ENCODE assay signal across 15 cellular contexts in genomic region chr10:93873427-93874115, GRCh38. TPM values are rescaled to one million over a fixed set of nuclear protein-coding genes. Genes with fewer than 3 reads are reported as not detected.
DNase-seq lines count a peak whose midpoint lies in the region; FAIRE-seq and TF ChIP-seq lines count a peak whose summit lies in the region.
"Had no signal": no experiment of that assay in that cellular context is flagged by ENCODE, and none has a peak within 500 bp of the region (broad histone marks: within the 10 kb centered on the region; RNA-seq: fewer than 3 reads in every experiment).

No MANE protein-coding gene starts in this region.

- no peak overlapping the region for H2BK20ac ChIP-seq in H1 (ENCODE audit: low read length)

- H2BK12ac ChIP-seq in H1 (ENCODE audit: low read depth, low read length) = no peak overlapping the region

- CTCF ChIA-PET in H1 (lab: Charles Lee; ENCODE audit: partially characterized antibody) = interaction anchor here (0.5 to 1.5 kb wide), 4 partner anchors 14 to 128 kb away, joined by 3 to 9 read pairs (median 3); no protein-coding TSS in a partner anchor

- TF ChIP-seq RAD21 in H1 (IDR thresholded peaks at IDR 0.05 in 1 of 2, conservative IDR thresholded peaks at IDR 0.05 in 1 of 2; ENCODE audit: low read depth in 2 of 2, low read length in 2 of 2) = no peak

- TF ChIP-seq POLR2A in H1 (IDR thresholded peaks at IDR 0.05; ENCODE audit: control extremely low read depth in 1 of 2, low read depth in 2 of 2, low read length in 2 of 2) (no peak), vagina (IDR thresholded peaks at IDR 0.05) (no peak)

- no peak overlapping the region for H3K27ac ChIP-seq in H1 (ENCODE audit: low read depth, low read length)
- no peak overlapping the region for H3K27ac ChIP-seq in vagina
- H3K27ac ChIP-seq: SJCRH30, stomach had no signal

- H3K4me3 ChIP-seq in H1 (ENCODE audit: extremely low read depth in 1 of 4, insufficient read depth in 2 of 4, low read depth in 3 of 4, low read length in 4 of 4) = no peak overlapping the region
- H3K4me3 ChIP-seq in vagina = no peak overlapping the region
- H3K4me3 ChIP-seq: SJCRH30, stomach had no signal

- DNase-seq in Daoy (ENCODE audit: low read depth) = peak; percentile 5
- peak; percentile 15 for DNase-seq in NCI-H2227 (lab: John Stamatoyannopoulos, UW; ENCODE audit: unreplicated experiment)
- DNase-seq in H1 (ENCODE audit: low read depth in 1 of 2, low spot score in 2 of 2) = no peak
- peak; percentile 25 for DNase-seq in myocyte (ENCODE audit: low read depth)
- DNase-seq in cerebellum (ENCODE audit: low spot score) = no peak
- no peak for DNase-seq in T-helper 1 cell
- no peak for DNase-seq in NCI-H345 (lab: John Stamatoyannopoulos, UW)
- DNase-seq in vagina (ENCODE audit: extremely low spot score in 2 of 2) = no peak
- DNase-seq: activated CD4-positive, alpha-beta T cell treated with anti-CD3 and anti-CD28 coated beads for 48 hours; activated naive CD4-positive, alpha-beta T cell treated with anti-CD3 and anti-CD28 coated beads, Interleukin-2, amount 10 ng/mL, durations not matched to agents 7 days and 5 days; effector CD8-positive, alpha-beta T cell; immature natural killer cell; stomach had no signal

- H3K36me3 ChIP-seq in H1 (ENCODE audit: control insufficient read depth in 2 of 4, insufficient read depth in 4 of 4, low read length in 3 of 4) (no peaks in the 10 kb centered on the region), vagina (no peaks in the 10 kb centered on the region)
- H3K36me3 ChIP-seq: SJCRH30, stomach had no signal

- WGBS in H1 (ENCODE audit: extremely low coverage in 1 of 2, insufficient coverage in 1 of 2, insufficient read length in 1 of 2, insufficient replicate concordance in 2 of 2, low coverage in 1 of 2, low lambda C conversion rate in 2 of 2, missing lambda C conversion rate in 1 of 2), 2 experiments = 89% methylated on average over 6 of the region's 6 CpGs; no CpG with 5 or more reads in 1 of the 2 experiments

- no peaks in the 10 kb centered on the region for H3K79me1 ChIP-seq in H1 (ENCODE audit: low read depth, low read length)

- peak overlapping the region; percentile 15 for H4K91ac ChIP-seq in H1 (replicated peaks; ENCODE audit: insufficient read length, low read length)

- intact Hi-C loops in vagina (cut with DNase I) = no loop called here

- FAIRE-seq in H1 (lab: Jason Lieb, UNC) = peak; percentile 42
- FAIRE-seq: GM12891 had no signal

- H4K8ac ChIP-seq in H1 (ENCODE audit: extremely low read depth, insufficient read depth, low read length) = no peak overlapping the region

- H3K4ac ChIP-seq in H1 (replicated peaks; ENCODE audit: insufficient read length, low read depth, low read length) = no peak overlapping the region

- H2BK5ac ChIP-seq in H1 (ENCODE audit: low read depth, low read length) = no peak overlapping the region

- H2BK120ac ChIP-seq in H1 (replicated peaks; ENCODE audit: low read depth, low read length) = no peak overlapping the region

- H2AK5ac ChIP-seq in H1 (ENCODE audit: low read depth, low read length) = no peak overlapping the region

- H3K4me1 ChIP-seq in H1 (replicated peaks in 1 of 4; ENCODE audit: control insufficient read depth in 3 of 4, insufficient read depth in 4 of 4, low read length in 3 of 4) (peaks cover 0 to 2% (median 0%) of the 10 kb centered on the region in 4 experiments; a peak in 2 of 7 replicates), vagina (no peaks in the 10 kb centered on the region)

- no peak overlapping the region for H2BK15ac ChIP-seq in H1 (ENCODE audit: low read length)

- TF ChIP-seq EP300 in H1 (IDR thresholded peaks at IDR 0.05; ENCODE audit: borderline replicate concordance in 1 of 2, low read depth in 2 of 2, low read length in 2 of 2) = no peak

- H3K9ac ChIP-seq in H1 (replicated peaks in 1 of 4; ENCODE audit: extremely low read depth in 1 of 4, low read depth in 3 of 4, low read length in 3 of 4) = no peak overlapping the region

- no peak overlapping the region for H3K4me2 ChIP-seq in H1 (ENCODE audit: insufficient read depth in 1 of 2, low read depth in 2 of 2, low read length in 2 of 2)

- H4K5ac ChIP-seq in H1 (ENCODE audit: insufficient read length, low read depth, low read length) = no peak overlapping the region

- no peak overlapping the region for H3K14ac ChIP-seq in H1 (ENCODE audit: insufficient read length)

- H3K23ac ChIP-seq in H1 (ENCODE audit: insufficient read length) = no peak overlapping the region

- H2AFZ ChIP-seq in H1 (ENCODE audit: low read length) = peak overlapping the region; percentile 87

- POLR2A ChIA-PET in H1 (lab: Charles Lee; ENCODE audit: partially characterized antibody) = no interaction called here

- H3K56ac ChIP-seq in H1 (replicated peaks; ENCODE audit: insufficient read length, low read depth, low read length) = no peak overlapping the region

- H3K9me3 ChIP-seq in H1 (ENCODE audit: insufficient read depth in 2 of 2, low read depth in 1 of 2, low read length in 1 of 2) (no peaks in the 10 kb centered on the region), vagina (no peaks in the 10 kb centered on the region)
- H3K9me3 ChIP-seq: SJCRH30, stomach had no signal

- no peak overlapping the region for H3K18ac ChIP-seq in H1 (ENCODE audit: extremely low read depth, low read length)

- no peaks in the 10 kb centered on the region for H4K20me1 ChIP-seq in H1 (replicated peaks in 1 of 2; ENCODE audit: control insufficient read depth in 1 of 2, insufficient read depth in 2 of 2, low read length in 2 of 2)

- TF ChIP-seq CTCF in H1 (IDR thresholded peaks at IDR 0.05; ENCODE audit: control extremely low read depth in 1 of 3, insufficient read depth in 1 of 3, low read depth in 1 of 3, low read length in 3 of 3) (no peak), vagina (IDR thresholded peaks at IDR 0.05) (no peak)

- H3K79me2 ChIP-seq in H1 (ENCODE audit: control insufficient read depth in 1 of 2, insufficient read depth in 2 of 2, low read length in 2 of 2) = no peaks in the 10 kb centered on the region

- H3K23me2 ChIP-seq in H1 (ENCODE audit: low read depth, low read length) = no peaks in the 10 kb centered on the region

- H3K27me3 ChIP-seq in H1 (replicated peaks in 1 of 4; ENCODE audit: control insufficient read depth in 3 of 4, extremely low read depth in 1 of 4, insufficient read depth in 3 of 4, low read length in 3 of 4) (no peaks in the 10 kb centered on the region; a peak in 1 of 7 replicates), vagina (no peaks in the 10 kb centered on the region)
- H3K27me3 ChIP-seq: SJCRH30, stomach had no signal

TF ChIP-seq in H1, 55 proteins besides CTCF, POLR2A, EP300 and RAD21:
- peak; percentile 93 for TF ChIP-seq BACH1 (IDR thresholded peaks at IDR 0.05; ENCODE audit: low read length)
- no peak for TF ChIP-seq ZNF274 (IDR thresholded peaks at IDR 0.05; ENCODE audit: borderline replicate concordance, extremely low read depth, low read length)
- peak; percentile 70 for TF ChIP-seq MAFK (IDR thresholded peaks at IDR 0.05; ENCODE audit: low read depth, low read length)

RNA-seq across cellular contexts. Expression of gene SLC35G1, which starts 20.2 kb away (rescaled TPM):
- total RNA-seq in Daoy (2014; rRNA removed; shearing (Covaris generic)) = 8.5 and 10.3 TPM in 2 replicates
- total RNA-seq in H1 (2021; fragmentation: NEBNext Ultra II Directional; extraction: Animal tissue kit (Norgen Biotek cat#: 25700)) = 6.2 and 6.9 TPM in 2 replicates
- 3.9 and 6.4 TPM in 2 replicates for polyA plus RNA-seq in H1 (2011; rRNA removed)
- polyA plus RNA-seq in H1 (2011; cell fraction: cytosol; rRNA removed) = 5.4 TPM
- 6.0 TPM for polyA plus RNA-seq in H1 (2011; cell fraction: nucleus; rRNA removed)
- 3.2 to 4.8 TPM (median 4.3 TPM) in 4 replicates for polyA plus RNA-seq in H1 (2012, experiment 1 of 2)
- 0.72 TPM for polyA plus RNA-seq in H1 (2012, experiment 2 of 2)
- 6.5 TPM for polyA plus RNA-seq in H1 (2013, experiment 1 of 2)
- polyA plus RNA-seq in H1 (2013, experiment 2 of 2) = 6.5 TPM
- polyA minus RNA-seq in H1 (2011; rRNA and poly(A)+ RNA removed) = 8.5 and 11.0 TPM in 2 replicates
- polyA minus RNA-seq in H1 (2011; cell fraction: cytosol; rRNA and poly(A)+ RNA removed) = 2.1 TPM
- 15.0 TPM for polyA minus RNA-seq in H1 (2011; cell fraction: nucleus; rRNA and poly(A)+ RNA removed)
- total RNA-seq in myocyte (3.9 and 5.3 TPM in 2 replicates), cerebellum (12.5 TPM), vagina (3.4 TPM)
- 4.7 TPM for polyA plus RNA-seq in myocyte (2012)

Comparison
In these comparisons a context has a peak if more than half of its experiments do, and no peak if none do; other contexts are left out.
1. DNase-seq: peak in Daoy (single experiment), NCI-H2227 (single experiment) and myocyte (single experiment); none in H1 (0 of 2), cerebellum (single experiment), T-helper 1 cell (0 of 5), NCI-H345 (single experiment) and vagina (0 of 2).